In genomic region chr12:12661086-12661485, GRCh38 we compare ENCODE assay signal across 12 cellular contexts. TPM values are rescaled to one million over a fixed set of nuclear protein-coding genes. Genes with fewer than 3 reads are reported as not detected.
DNase-seq lines count a peak whose midpoint lies in the region; ATAC-seq and TF ChIP-seq lines count a peak whose summit lies in the region.
"Had no signal": no experiment of that assay in that cellular context is flagged by ENCODE, and none has a peak within 500 bp of the region (broad histone marks: within the 10 kb centered on the region; RNA-seq: fewer than 3 reads in every experiment).

No MANE protein-coding gene starts in this region.

- TF ChIP-seq CTCF in choroid plexus epithelial cell (conservative IDR thresholded peaks at IDR 0.05; ENCODE audit: low read depth, low read length) (no peak), omental fat pad (IDR thresholded peaks at IDR 0.05) (no peak), vagina (IDR thresholded peaks at IDR 0.05) (no peak)

- H3K27me3 ChIP-seq in vagina, result no peaks in the 10 kb centered on the region

- ATAC-seq in omental fat pad (ENCODE audit: low FRiP score) (peak; percentile 75), HG03175 (IDR thresholded peaks at IDR 0.05; ENCODE audit: unreplicated experiment) (no peak), GM21619 (IDR thresholded peaks at IDR 0.05; ENCODE audit: unreplicated experiment) (no peak), GM18502 (IDR thresholded peaks at IDR 0.05; ENCODE audit: poor library complexity, unreplicated experiment) (no peak)
- ATAC-seq: natural killer cell had no signal

- no peaks in the 10 kb centered on the region for H3K36me3 ChIP-seq in vagina

- no peaks in the 10 kb centered on the region for H3K9me3 ChIP-seq in vagina

- DNase-seq in EH (ENCODE audit: low read depth) (peak; percentile 91), NCI-H446 treated with DMSO at 0.1 percent for 48 hours (lab: John Stamatoyannopoulos, UW) (peak; percentile 17), choroid plexus epithelial cell (ENCODE audit: low read depth) (peak; percentile 79), omental fat pad (ENCODE audit: low spot score) (no peak), vagina (ENCODE audit: extremely low spot score in 2 of 2) (no peak)
- DNase-seq: CD4-positive, alpha-beta T cell; effector memory CD4-positive, alpha-beta T cell; natural killer cell; stimulated activated naive CD4-positive, alpha-beta T cell treated with Interleukin-2 at 50 U/mL for 16 hours had no signal

- H3K4me3 ChIP-seq in choroid plexus epithelial cell (ENCODE audit: low read depth, low read length) (no peak overlapping the region), vagina (no peak overlapping the region)

- H3K27ac ChIP-seq in vagina, result no peak overlapping the region

- TF ChIP-seq POLR2A in vagina (IDR thresholded peaks at IDR 0.05), result no peak

- H3K4me1 ChIP-seq in vagina, result no peaks in the 10 kb centered on the region

- intact Hi-C loops in vagina (cut with DNase I), result no loop called here

RNA-seq across cellular contexts. Expression of gene GPR19, which starts 34.9 kb away (rescaled TPM):
- total RNA-seq in omental fat pad (1 to 10 TPM in 2 of 4 donors, under 1 TPM in 1, not detected in 1; 0.38 to 1.3 (median 1.2) TPM), vagina (not detected)

RNA-seq across cellular contexts. Expression of gene CREBL2, which starts 49.4 kb away (rescaled TPM):
- 10 to 100 TPM; 53.0 to 73.9 (median 63.1) TPM for total RNA-seq in omental fat pad
- 29.0 TPM for total RNA-seq in vagina

RNA-seq across cellular contexts. Expression of gene CDKN1B, which starts 56.1 kb away (rescaled TPM):
- total RNA-seq in omental fat pad, result 10 to 100 TPM; 18.4 to 86.2 (median 26.5) TPM
- total RNA-seq in vagina, result 52.5 TPM

Comparison
In these comparisons a context has a peak if more than half of its experiments do, and no peak if none do; other contexts are left out.
1. DNase-seq: peak in EH (single experiment), NCI-H446 treated with DMSO at 0.1 percent for 48 hours (single experiment) and choroid plexus epithelial cell (single experiment); none in omental fat pad (single experiment) and vagina (0 of 2).